Comparison of ENCODE assay signal across 24 cellular contexts in the genomic region with DNA sequence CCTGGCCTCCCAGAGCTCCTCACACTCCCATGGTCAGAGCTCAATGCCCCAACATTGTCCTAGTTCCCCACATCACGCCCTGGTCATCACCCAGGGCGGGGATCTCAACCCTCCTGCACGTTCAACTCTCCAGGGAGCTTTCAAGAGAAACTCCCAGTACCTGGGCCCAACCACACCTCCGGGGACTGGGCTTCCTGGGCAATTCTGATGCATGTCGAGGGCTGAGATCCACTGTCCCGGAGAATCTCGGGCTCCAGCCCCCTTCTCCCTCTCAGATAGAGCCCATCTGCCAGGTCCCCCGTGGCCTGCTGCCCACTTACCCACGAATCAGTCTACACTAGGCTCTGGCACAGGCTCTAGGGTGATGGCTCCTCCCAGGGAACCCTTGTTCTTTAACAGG.
"Had no signal": no experiment of that assay in that cellular context is flagged by ENCODE, and none has a peak within 500 bp of the region (broad histone marks: within the 10 kb centered on the region; RNA-seq: fewer than 3 reads in every experiment).

No MANE protein-coding gene starts in this region.

- H3K36me3 Mint-ChIP-seq: activated naive CD8-positive, alpha-beta T cell; naive B cell; stimulated activated naive B cell treated with anti-CD40 and anti-IgM and Interleukin-4, amounts not matched to agents 10 μg/mL and 1 μg/mL and 100 μg/mL, for 72 hours had no signal

- H3K4me3 Mint-ChIP-seq: activated CD4-positive, alpha-beta T cell treated with anti-CD3 and anti-CD28 coated beads for 36 hours; activated naive CD8-positive, alpha-beta T cell; brain; effector memory CD8-positive, alpha-beta T cell; naive B cell; stimulated activated naive B cell treated with anti-CD40 and anti-IgM and Interleukin-4, amounts not matched to agents 10 μg/mL and 1 μg/mL and 100 μg/mL, for 72 hours; T-helper 2 cell treated with Interferon-gamma antibody and Interleukin-4, amounts not matched to agents 5 μg/mL and 100 μg/mL, for 36 hours had no signal

- H3K36me3 ChIP-seq: cardiac muscle cell had no signal

- H3K9me3 Mint-ChIP-seq: brain; effector memory CD8-positive, alpha-beta T cell; naive B cell; stimulated activated naive B cell treated with anti-CD40 and anti-IgM and Interleukin-4, amounts not matched to agents 10 μg/mL and 1 μg/mL and 100 μg/mL, for 72 hours; T-helper 2 cell treated with Interferon-gamma antibody and Interleukin-4, amounts not matched to agents 5 μg/mL and 100 μg/mL, for 36 hours had no signal

- H3K4me1 Mint-ChIP-seq: activated CD4-positive, alpha-beta T cell treated with anti-CD3 and anti-CD28 coated beads for 36 hours; naive B cell had no signal

- H3K9me3 ChIP-seq: gastroesophageal sphincter, mucosa of descending colon, pancreas, prostate gland, sigmoid colon, stomach, thyroid gland, upper lobe of right lung had no signal

- DNase-seq: activated CD4-positive, alpha-beta T cell treated with anti-CD3 and anti-CD28 coated beads, Interleukin-2, amount 50 U/mL, for 4 hours; activated CD4-positive, CD25-positive, alpha-beta regulatory T cell; activated effector memory CD4-positive, alpha-beta T cell treated with Interleukin-2 at 50 U/mL for 16 hours; effector memory CD8-positive, alpha-beta T cell; hippocampal formation; left cardiac atrium; left ventricle myocardium superior; naive B cell; retina; sigmoid colon; stimulated activated naive B cell treated with anti-CD40 and anti-IgM and Interleukin-4, amounts not matched to agents 10 μg/mL and 1 μg/mL and 100 μg/mL, for 72 hours; stomach; upper lobe of right lung had no signal

- H3K27ac Mint-ChIP-seq: activated CD4-positive, alpha-beta T cell treated with anti-CD3 and anti-CD28 coated beads for 36 hours; activated naive CD8-positive, alpha-beta T cell; effector memory CD8-positive, alpha-beta T cell; naive B cell; stimulated activated naive B cell treated with anti-CD40 and anti-IgM and Interleukin-4, amounts not matched to agents 10 μg/mL and 1 μg/mL and 100 μg/mL, for 72 hours; T-helper 2 cell treated with Interferon-gamma antibody and Interleukin-4, amounts not matched to agents 5 μg/mL and 100 μg/mL, for 36 hours had no signal

- H3K4me1 ChIP-seq: pancreas, prostate gland had no signal

- H3K27me3 ChIP-seq: cardiac muscle cell, gastroesophageal sphincter, pancreas, sigmoid colon, stomach, thyroid gland, upper lobe of right lung had no signal

- ATAC-seq: effector memory CD8-positive, alpha-beta T cell; gastroesophageal sphincter had no signal

- H3K27ac ChIP-seq: pancreas, prostate gland, thyroid gland, upper lobe of right lung had no signal

- H3K4me3 ChIP-seq: cardiac muscle cell, coronary artery, gastroesophageal sphincter, mucosa of descending colon, pancreas, prostate gland, sigmoid colon, stomach, thyroid gland, upper lobe of right lung had no signal
